ENCODE assay signal across 12 cellular contexts in genomic region chr10:121595321-121595805, GRCh38. TPM values are rescaled to one million over a fixed set of nuclear protein-coding genes. Genes with fewer than 3 reads are reported as not detected.
DNase-seq lines count a peak whose midpoint lies in the region; ATAC-seq and TF ChIP-seq lines count a peak whose summit lies in the region.
"Had no signal": no experiment of that assay in that cellular context is flagged by ENCODE, and none has a peak within 500 bp of the region (broad histone marks: within the 10 kb centered on the region; RNA-seq: fewer than 3 reads in every experiment).

No MANE protein-coding gene starts in this region.

- H3K9me3 ChIP-seq in HUES6 (ENCODE audit: control insufficient read depth, insufficient read depth, low read depth, low read length) (no peaks in the 10 kb centered on the region), endodermal cell (ENCODE audit: control insufficient read depth, low read length) (no peaks in the 10 kb centered on the region), liver (ENCODE audit: control insufficient read depth in 4 of 4, low read length in 3 of 4) (no peaks in the 10 kb centered on the region)
- H3K9me3 ChIP-seq: BE2C had no signal

- H3K9ac ChIP-seq in HUES6 (ENCODE audit: low read length), result peak overlapping the region; percentile 86
- no peak overlapping the region for H3K9ac ChIP-seq in endodermal cell (ENCODE audit: extremely low read depth, low read length, poor library complexity, severe bottlenecking)
- H3K9ac ChIP-seq in liver (ENCODE audit: low read depth in 1 of 2, low read length in 2 of 2), result no peak overlapping the region

- peaks cover 67% of the 10 kb centered on the region for H3K4me1 Mint-ChIP-seq in endodermal cell

- H3K36me3 ChIP-seq in HUES6 (ENCODE audit: control insufficient read depth, insufficient read depth, low read length), result peaks cover 43% of the 10 kb centered on the region
- H3K36me3 ChIP-seq in endodermal cell (ENCODE audit: control insufficient read depth, insufficient read depth, low read length), result peaks cover 34% of the 10 kb centered on the region
- H3K36me3 ChIP-seq in liver (ENCODE audit: control insufficient read depth in 4 of 4, insufficient read depth in 3 of 4, low read depth in 1 of 4, low read length in 3 of 4), result no peaks in the 10 kb centered on the region
- H3K36me3 ChIP-seq: BE2C had no signal

- H3K4me3 ChIP-seq in HUES6 (ENCODE audit: low read depth, low read length) (peak overlapping the region; percentile 95), endodermal cell (ENCODE audit: low read length) (peak overlapping the region; percentile 92), liver (ENCODE audit: low read depth in 1 of 3, low read length in 3 of 3) (peak overlapping the region in 2 of 3 donors; percentile 9 to 65), skin epidermis (peak overlapping the region; percentile 44 to 76 (median 67))

- no peak for DNase-seq in endodermal cell
- no peak for DNase-seq in activated CD8-positive, alpha-beta memory T cell treated with anti-CD3 and anti-CD28 coated beads for 24 hours
- no peak for DNase-seq in NCI-H2171 treated with DMSO at 0.1 percent for 48 hours (lab: John Stamatoyannopoulos, UW)
- DNase-seq in SW480 (ENCODE audit: low spot score), result no peak
- DNase-seq: activated CD8-positive, alpha-beta memory T cell treated with anti-CD3 and anti-CD28 coated beads, Interleukin-2, amount 50 U/mL, for 4 hours; BE2C; naive B cell; NCI-H748 treated with DMSO at 0.1 percent for 48 hours had no signal

- TF ChIP-seq CTCF in endodermal cell (conservative IDR thresholded peaks at IDR 0.05) (no peak), liver (IDR thresholded peaks at IDR 0.05; ENCODE audit: low read depth, low read length, missing input control) (no peak)

- TF ChIP-seq RAD21 in liver (IDR thresholded peaks at IDR 0.05), result no peak

- no peak for ATAC-seq in HG02610 (IDR thresholded peaks at IDR 0.05; ENCODE audit: unreplicated experiment)

- peaks cover 29% of the 10 kb centered on the region for H3K27me3 ChIP-seq in HUES6 (ENCODE audit: control insufficient read depth, insufficient read depth, low read length)
- peaks cover 41% of the 10 kb centered on the region for H3K27me3 ChIP-seq in endodermal cell (ENCODE audit: control insufficient read depth, insufficient read depth, low read length, poor library complexity, severe bottlenecking)
- H3K27me3 ChIP-seq in liver (ENCODE audit: control insufficient read depth in 4 of 4, insufficient read depth in 4 of 4, low read length in 3 of 4), result peaks cover 0 to 2% (median 0%) of the 10 kb centered on the region in 4 donors

- H3K27me3 Mint-ChIP-seq in endodermal cell (ENCODE audit: insufficient read depth), result peaks cover 30% of the 10 kb centered on the region

- peaks cover 34% of the 10 kb centered on the region for H3K36me3 Mint-ChIP-seq in endodermal cell (ENCODE audit: low read depth)

- H3K27ac ChIP-seq in HUES6 (ENCODE audit: low read depth, low read length) (peak overlapping the region; percentile 96; the same call in 1 of the 2 replicates), endodermal cell (ENCODE audit: low read depth, low read length) (no peak overlapping the region), liver (ENCODE audit: low read depth in 1 of 2, low read length in 2 of 2) (peak overlapping the region; percentile 39 to 51), skin epidermis (peak overlapping the region in 14 of 21 experiments; percentile 36 to 90 (median 84))

- peak overlapping the region; percentile 71 for H3K4me3 Mint-ChIP-seq in endodermal cell

- H3K9me3 Mint-ChIP-seq in endodermal cell, result peaks cover 2% of the 10 kb centered on the region

- WGBS in endodermal cell (ENCODE audit: insufficient coverage in 1 of 2, insufficient read length in 1 of 2), 2 experiments, result 53 to 88% methylated on average over 1 to 11 of the region's 11 CpGs
- 42% methylated on average over 11 of the region's 11 CpGs for WGBS in liver

- H3K4me1 ChIP-seq in HUES6 (ENCODE audit: control insufficient read depth, insufficient read depth, low read length), result peaks cover 67% of the 10 kb centered on the region
- peaks cover 12% of the 10 kb centered on the region for H3K4me1 ChIP-seq in endodermal cell (ENCODE audit: control insufficient read depth, insufficient read depth, low read length)
- peaks cover 8 to 42% (median 27%) of the 10 kb centered on the region in 4 donors for H3K4me1 ChIP-seq in liver (ENCODE audit: control insufficient read depth in 4 of 4, insufficient read depth in 4 of 4, low read length in 3 of 4)
- H3K4me1 ChIP-seq: BE2C had no signal

- peak overlapping the region; percentile 65 for H3K27ac Mint-ChIP-seq in endodermal cell

TF ChIP-seq in liver, 16 proteins besides CTCF, POLR2A, EP300 and RAD21:
- no peak for TF ChIP-seq GABPA (IDR thresholded peaks at IDR 0.05 in 1 of 2, conservative IDR thresholded peaks at IDR 0.05 in 1 of 2)
- TF ChIP-seq ATF3 (IDR thresholded peaks at IDR 0.05), result no peak
- no peak for TF ChIP-seq MAX (IDR thresholded peaks at IDR 0.05)
- no peak for TF ChIP-seq JUND (IDR thresholded peaks at IDR 0.05)
- no peak for TF ChIP-seq HNF4A (conservative IDR thresholded peaks at IDR 0.05)
- TF ChIP-seq RXRA (IDR thresholded peaks at IDR 0.05), result no peak
- no peak for TF ChIP-seq SP1 (IDR thresholded peaks at IDR 0.05)
- TF ChIP-seq ZBTB33 (IDR thresholded peaks at IDR 0.05), result no peak
- no peak for TF ChIP-seq FOXA1 (IDR thresholded peaks at IDR 0.05)

RNA-seq across cellular contexts. Expression of gene FGFR2, which starts 2.9 kb away (rescaled TPM):
- 10 to 100 TPM; 56.5 to 77.0 TPM for total RNA-seq in endodermal cell
- 79.8 TPM for polyA plus RNA-seq in endodermal cell (2013, experiment 1 of 2)
- polyA plus RNA-seq in endodermal cell (2013, experiment 2 of 2), result 71.0 TPM
- 10 to 100 TPM; 50.6 to 69.9 TPM for total RNA-seq in liver
- polyA plus RNA-seq in liver, result 10 to 100 TPM; 11.4 to 13.2 TPM

Comparison
In these comparisons a context has a peak if more than half of its experiments do, and no peak if none do; other contexts are left out.
1. H3K4me3 ChIP-seq: peak in every context shown above with its lines; median percentile 95 in HUES6; 92 in endodermal cell; 67 in skin epidermis; 37 in liver.